ENCODE assay signal across 27 cellular contexts in genomic region chr6:156872903-156873302, GRCh38.
"Had no signal": no experiment of that assay in that cellular context is flagged by ENCODE, and none has a peak within 500 bp of the region (broad histone marks: within the 10 kb centered on the region; RNA-seq: fewer than 3 reads in every experiment).

No MANE protein-coding gene starts in this region.

- H3K4me3 Mint-ChIP-seq: activated naive CD4-positive, alpha-beta T cell treated with anti-CD3 and anti-CD28 coated beads, Interleukin-2, amount 10 ng/mL, durations not matched to agents 7 days and 5 days; activated naive CD8-positive, alpha-beta T cell treated with anti-CD3 and anti-CD28 coated beads, Interleukin-2, amount 10 ng/mL, durations not matched to agents 7 days and 5 days; brain; natural killer cell; stimulated activated naive CD8-positive, alpha-beta T cell treated with anti-CD3 and anti-CD28 coated beads, Interleukin-15, amount 100 ng/mL, for 72 hours; T-cell had no signal

- H3K27ac ChIP-seq: ascending aorta, esophagus muscularis mucosa, left lung, lower lobe of right lung, right lobe of liver, skin epidermis, VCaP had no signal

- H3K27me3 Mint-ChIP-seq: activated naive CD4-positive, alpha-beta T cell treated with anti-CD3 and anti-CD28 coated beads, Interleukin-2, amount 10 ng/mL, durations not matched to agents 7 days and 5 days; activated naive CD8-positive, alpha-beta T cell treated with anti-CD3 and anti-CD28 coated beads, Interleukin-2, amount 10 ng/mL, durations not matched to agents 7 days and 5 days; brain; stimulated activated naive CD8-positive, alpha-beta T cell treated with anti-CD3 and anti-CD28 coated beads, Interleukin-15, amount 100 ng/mL, for 72 hours; T-cell had no signal

- H3K9me3 Mint-ChIP-seq: activated naive CD4-positive, alpha-beta T cell treated with anti-CD3 and anti-CD28 coated beads, Interleukin-2, amount 10 ng/mL, durations not matched to agents 7 days and 5 days; activated naive CD8-positive, alpha-beta T cell treated with anti-CD3 and anti-CD28 coated beads, Interleukin-2, amount 10 ng/mL, durations not matched to agents 7 days and 5 days; brain; natural killer cell; stimulated activated naive CD8-positive, alpha-beta T cell treated with anti-CD3 and anti-CD28 coated beads, Interleukin-15, amount 100 ng/mL, for 72 hours; T-cell had no signal

- H3K27me3 ChIP-seq: ascending aorta, cardiac muscle cell, esophagus muscularis mucosa, left lung, right lobe of liver, thyroid gland had no signal

- H3K4me3 ChIP-seq: ascending aorta, cardiac muscle cell, esophagus muscularis mucosa, left lung, lower lobe of right lung, right lobe of liver, skin epidermis, thyroid gland had no signal

- ATAC-seq: activated CD4-positive, CD25-positive, alpha-beta regulatory T cell treated with anti-CD3 and anti-CD28 coated beads, Interleukin-2, amount 50 U/mL, for 24 hours; left lung; lower lobe of right lung; natural killer cell; stimulated activated naive CD8-positive, alpha-beta T cell treated with anti-CD3 and anti-CD28 coated beads, Interleukin-15, amount 100 ng/mL, for 72 hours; T-cell had no signal

- DNase-seq: activated CD4-positive, alpha-beta T cell treated with anti-CD3 and anti-CD28 coated beads for 48 hours; activated CD4-positive, alpha-beta T cell treated with anti-CD3 and anti-CD28 coated beads, Interleukin-2, amount 50 U/mL, for 48 hours; activated CD8-positive, alpha-beta memory T cell treated with anti-CD3 and anti-CD28 coated beads for 24 hours; activated gamma-delta T cell; activated naive CD4-positive, alpha-beta T cell treated with anti-CD3 and anti-CD28 coated beads, Interleukin-2, amount 10 ng/mL, durations not matched to agents 7 days and 5 days; activated naive CD8-positive, alpha-beta T cell treated with anti-CD3 and anti-CD28 coated beads, Interleukin-2, amount 10 ng/mL, durations not matched to agents 7 days and 5 days; cortex of kidney; foreskin melanocyte; glutamatergic neuron; left lung; lower lobe of right lung; mesenchymal stem cell; natural killer cell; posterior cingulate gyrus; right lobe of liver; stimulated activated CD4-positive, alpha-beta T cell treated with anti-CD3 and anti-CD28 coated beads, Interleukin-12 subunit alpha, Interleukin-12 subunit beta, amount 100 ng/mL, for 4 hours; stimulated activated CD4-positive, alpha-beta T cell treated with anti-CD3 and anti-CD28 coated beads, Interleukin-4, amount 100 ng/mL, for 1 hour; stimulated activated naive CD8-positive, alpha-beta T cell treated with anti-CD3 and anti-CD28 coated beads, Interleukin-15, amount 100 ng/mL, for 72 hours; T-cell had no signal

- H3K27ac Mint-ChIP-seq: activated naive CD8-positive, alpha-beta T cell treated with anti-CD3 and anti-CD28 coated beads, Interleukin-2, amount 10 ng/mL, durations not matched to agents 7 days and 5 days; T-cell had no signal

- H3K9me3 ChIP-seq: ascending aorta, esophagus muscularis mucosa, left lung, lower lobe of right lung, right lobe of liver, thyroid gland had no signal

- H3K36me3 Mint-ChIP-seq: natural killer cell had no signal

- H3K36me3 ChIP-seq: ascending aorta, cardiac muscle cell, left lung, lower lobe of right lung, right lobe of liver, thyroid gland had no signal
